8 cellular contexts compared by ENCODE assay signal in genomic region chr6:122869437-122870024, GRCh38.
DNase-seq lines count a peak whose midpoint lies in the region; ATAC-seq and TF ChIP-seq lines count a peak whose summit lies in the region.

No MANE protein-coding gene starts in this region.

- H3K27me3 ChIP-seq in WERI-Rb-1 (ENCODE audit: insufficient read depth, low read depth, severe bottlenecking) (no peaks in the 10 kb centered on the region), right cardiac atrium (ENCODE audit: control insufficient read depth, insufficient read depth) (no peaks in the 10 kb centered on the region)

- ATAC-seq in GM18870 (IDR thresholded peaks at IDR 0.05; ENCODE audit: unreplicated experiment) (peak; percentile 78), HG03139 (IDR thresholded peaks at IDR 0.05; ENCODE audit: unreplicated experiment) (peak; percentile 82), right cardiac atrium (peak; percentile 51 to 66)

- H3K4me3 ChIP-seq in WERI-Rb-1 (ENCODE audit: low read depth, low read length) (no peak overlapping the region), right cardiac atrium (ENCODE audit: low read length) (no peak overlapping the region)

- no peak overlapping the region for H3K27ac ChIP-seq in WERI-Rb-1
- no peak overlapping the region for H3K27ac ChIP-seq in right cardiac atrium (ENCODE audit: low read length)

- DNase-seq in CD1c-positive myeloid dendritic cell (ENCODE audit: extremely low spot score) (peak; percentile 3), NCI-H2107 treated with DMSO at 0.1 percent for 48 hours (lab: John Stamatoyannopoulos, UW; ENCODE audit: unreplicated experiment) (peak; percentile 78), WERI-Rb-1 (peak; percentile 54), right cardiac atrium (peak in 1 of 3 donors; percentile 18), stromal cell of bone marrow (ENCODE audit: low read depth) (peak; percentile 9)
- DNase-seq in activated naive CD4-positive, alpha-beta T cell (lab: John Stamatoyannopoulos, UW) = no peak

- no peaks in the 10 kb centered on the region for H3K9me3 ChIP-seq in WERI-Rb-1 (ENCODE audit: severe bottlenecking)
- H3K9me3 ChIP-seq in right cardiac atrium (ENCODE audit: control insufficient read depth, low read length) = no peaks in the 10 kb centered on the region

- H3K4me1 ChIP-seq in right cardiac atrium (ENCODE audit: control insufficient read depth, insufficient read depth, low read length) = no peaks in the 10 kb centered on the region

- intact Hi-C loops in right cardiac atrium (cut with DNase I) = loop anchor here in 1 of 4 donors (10.0 kb wide), 1 partner anchor 445 kb away; no protein-coding TSS in a partner anchor

- peak; percentile 74 for TF ChIP-seq CTCF in WERI-Rb-1 (IDR thresholded peaks at IDR 0.05; ENCODE audit: low read depth, low read length)

- H3K36me3 ChIP-seq in WERI-Rb-1 = no peaks in the 10 kb centered on the region

Comparison
In these comparisons a context has a peak if more than half of its experiments do, and no peak if none do; other contexts are left out.
1. DNase-seq: peak in CD1c-positive myeloid dendritic cell (single experiment), NCI-H2107 treated with DMSO at 0.1 percent for 48 hours (single experiment), WERI-Rb-1 (single experiment) and stromal cell of bone marrow (single experiment); none in activated naive CD4-positive, alpha-beta T cell (0 of 4).
2. Peak in every context shown above with its lines, with median percentiles within 50 percentile points of each other: ATAC-seq.